Comparison of ENCODE assay signal across 29 cellular contexts in genomic region chr1:183885142-183885735, GRCh38.
DNase-seq lines count a peak whose midpoint lies in the region; ATAC-seq, FAIRE-seq and TF ChIP-seq lines count a peak whose summit lies in the region.
"Had no signal": no experiment of that assay in that cellular context is flagged by ENCODE, and none has a peak within 500 bp of the region (broad histone marks: within the 10 kb centered on the region; RNA-seq: fewer than 3 reads in every experiment).

No MANE protein-coding gene starts in this region.

- no peaks in the 10 kb centered on the region for H3K9me3 Mint-ChIP-seq in mesothelial cell of epicardium
- H3K9me3 Mint-ChIP-seq: activated T-cell treated with anti-CD3 and anti-CD28 coated beads, Interleukin-2, amount 50 U/mL, for 24 hours; memory B cell; stimulated activated memory B cell treated with anti-CD40 and anti-IgM and Interleukin-4, amounts not matched to agents 10 μg/mL and 1 μg/mL and 100 μg/mL, for 72 hours; T-helper 1 cell treated with Interleukin-12 subunit alpha and Interleukin-12 subunit beta and Interleukin-4 antibody, amounts not matched to agents 30 μg/mL and 1 μg/mL, for 36 hours had no signal

- intact Hi-C loops in IMR-90 (cut with micrococcal nuclease) (no loop called here), GM12878 (cut with micrococcal nuclease; ENCODE audit: unreplicated experiment) (no loop called here)

- no peaks in the 10 kb centered on the region for H3K79me2 ChIP-seq in GM12878 (ENCODE audit: control insufficient read depth, insufficient read depth, low read length)

- no peak overlapping the region for H2AK5ac ChIP-seq in IMR-90 (ENCODE audit: low read depth, low read length)

- BruUV-seq in IMR-90 (replicated peaks; lab: Mats Ljungman, UMichigan) (no TSS peak), GM12878 (replicated peaks; lab: Mats Ljungman, UMichigan) (no TSS peak)

- peaks cover 13% of the 10 kb centered on the region for H3K9me1 ChIP-seq in IMR-90 (ENCODE audit: insufficient read depth, low read length)

- H3K9ac ChIP-seq in IMR-90 (ENCODE audit: low read depth, low read length) (no peak overlapping the region), GM12878 (ENCODE audit: control insufficient read depth, insufficient read depth, low read length) (no peak overlapping the region)

- H3K27ac ChIP-seq in IMR-90 (ENCODE audit: insufficient read depth, low read length) = no peak overlapping the region
- H3K27ac ChIP-seq in GM12878 (ENCODE audit: control insufficient read depth, insufficient read depth) = no peak overlapping the region
- H3K27ac ChIP-seq: upper lobe of right lung had no signal

- H3K4ac ChIP-seq in IMR-90 (ENCODE audit: low read depth, low read length) = no peak overlapping the region

- H2AFZ ChIP-seq in IMR-90 (replicated peaks; ENCODE audit: low read length, poor library complexity) (no peak overlapping the region), GM12878 (ENCODE audit: control insufficient read depth, low read depth, low read length) (no peak overlapping the region)

- no peaks in the 10 kb centered on the region; a peak in 1 of 4 replicates for H3K79me1 ChIP-seq in IMR-90 (ENCODE audit: low read depth in 1 of 2, low read length in 2 of 2)

- peaks cover 78% of the 10 kb centered on the region for H3K4me1 Mint-ChIP-seq in mesothelial cell of epicardium
- H3K4me1 Mint-ChIP-seq: memory B cell had no signal

- no peak overlapping the region for H3K4me2 ChIP-seq in IMR-90 (ENCODE audit: low read depth, low read length)
- no peak overlapping the region for H3K4me2 ChIP-seq in GM12878 (ENCODE audit: control insufficient read depth, insufficient read depth)
- H3K4me2 ChIP-seq: smooth muscle cell had no signal

- no peak overlapping the region for H2BK15ac ChIP-seq in IMR-90 (ENCODE audit: low read depth, low read length)

- TF ChIP-seq POLR2A in IMR-90 (IDR thresholded peaks at IDR 0.05; ENCODE audit: low read depth, low read length) (no peak), GM12878 (IDR thresholded peaks at IDR 0.05; ENCODE audit: low read depth, low read length) (no peak)

- H3K27me3 ChIP-seq in IMR-90 (ENCODE audit: control insufficient read depth, insufficient read depth, low read length) = no peaks in the 10 kb centered on the region
- H3K27me3 ChIP-seq in GM12878 (replicated peaks in 1 of 2; ENCODE audit: control insufficient read depth in 2 of 2, insufficient read depth in 2 of 2, low read length in 1 of 2) = no peaks in the 10 kb centered on the region
- H3K27me3 ChIP-seq: heart left ventricle, upper lobe of right lung had no signal

- H3K4me3 ChIP-seq in IMR-90 (ENCODE audit: insufficient read depth, low read depth, low read length) (no peak overlapping the region), GM12878 (no peak overlapping the region)
- H3K4me3 ChIP-seq: heart left ventricle, SK-N-MC, smooth muscle cell, upper lobe of right lung had no signal

- H2BK5ac ChIP-seq in IMR-90 (ENCODE audit: low read depth, low read length, poor library complexity, severe bottlenecking) = no peak overlapping the region

- H3K9me3 ChIP-seq in IMR-90 (ENCODE audit: control insufficient read depth, insufficient read depth, low read length) (no peaks in the 10 kb centered on the region), GM12878 (replicated peaks; ENCODE audit: control insufficient read depth, insufficient read depth, low read length) (no peaks in the 10 kb centered on the region)
- H3K9me3 ChIP-seq: heart left ventricle, upper lobe of right lung had no signal

- SMC1A ChIA-PET in GM12878 (lab: Charles Lee; ENCODE audit: uncharacterized antibody, unreplicated experiment) = no interaction called here

- H4K8ac ChIP-seq in IMR-90 (ENCODE audit: low read depth in 2 of 2, low read length in 2 of 2) = no peak overlapping the region

- no peak overlapping the region for H3K14ac ChIP-seq in IMR-90 (replicated peaks; ENCODE audit: low read depth, low read length)

- H4K20me1 ChIP-seq in IMR-90 (ENCODE audit: insufficient read depth, low read length) (no peaks in the 10 kb centered on the region; the same call in 1 of the 2 replicates), GM12878 (ENCODE audit: control insufficient read depth, insufficient read depth) (no peaks in the 10 kb centered on the region)

- H3K36me3 ChIP-seq in IMR-90 (ENCODE audit: control insufficient read depth, insufficient read depth, low read length) = peaks cover 9% of the 10 kb centered on the region
- peaks cover 16 to 20% of the 10 kb centered on the region in 2 experiments for H3K36me3 ChIP-seq in GM12878 (ENCODE audit: control insufficient read depth in 2 of 2, insufficient read depth in 2 of 2, low read length in 1 of 2)

- ATAC-seq in IMR-90 (ENCODE audit: low read depth) = peak; percentile 25; the same call in 1 of the 2 replicates
- peak; percentile 30; the same call in 1 of the 3 replicates for ATAC-seq in GM12878
- no peak for ATAC-seq in GM18520 (IDR thresholded peaks at IDR 0.05; ENCODE audit: unreplicated experiment)
- ATAC-seq: activated CD4-positive, alpha-beta T cell treated with anti-CD3 and anti-CD28 coated beads for 36 hours; heart left ventricle; left colon; stimulated activated memory B cell treated with anti-CD40 and anti-IgM and Interleukin-4, amounts not matched to agents 10 μg/mL and 1 μg/mL and 100 μg/mL, for 72 hours; upper lobe of right lung had no signal

- RAD21 ChIA-PET in GM12878 (lab: Charles Lee; ENCODE audit: unreplicated experiment) = interaction anchor here (1.1 kb wide), 1 partner anchor 200 kb away, joined by 4 read pairs; no protein-coding TSS in a partner anchor

- H3K36me3 Mint-ChIP-seq in mesothelial cell of epicardium = peaks cover 35% of the 10 kb centered on the region
- H3K36me3 Mint-ChIP-seq: memory B cell had no signal

- peak overlapping the region; percentile 52 for H3K27ac Mint-ChIP-seq in mesothelial cell of epicardium
- H3K27ac Mint-ChIP-seq: activated CD4-positive, alpha-beta T cell treated with anti-CD3 and anti-CD28 coated beads for 36 hours; activated T-cell treated with anti-CD3 and anti-CD28 coated beads, Interleukin-2, amount 50 U/mL, for 24 hours; memory B cell; stimulated activated memory B cell treated with anti-CD40 and anti-IgM and Interleukin-4, amounts not matched to agents 10 μg/mL and 1 μg/mL and 100 μg/mL, for 72 hours; T-helper 1 cell treated with Interleukin-12 subunit alpha and Interleukin-12 subunit beta and Interleukin-4 antibody, amounts not matched to agents 30 μg/mL and 1 μg/mL, for 36 hours had no signal

- in situ Hi-C loops in IMR-90 (cut with MboI; ENCODE audit: low sequenced_read_pairs) (no loop called here), GM12878 (cut with MboI) (no loop called here)

- TF ChIP-seq CTCF in IMR-90 (conservative IDR thresholded peaks at IDR 0.05; ENCODE audit: low read depth, low read length) = no peak
- 0 out of 6 replicates have a peak, but pooled peaks of 1 of the 3 experiments have one; percentile 9 for TF ChIP-seq CTCF in GM12878 (IDR thresholded peaks at IDR 0.05 in 2 of 3, conservative IDR thresholded peaks at IDR 0.05 in 1 of 3; ENCODE audit: control insufficient read depth in 2 of 3, extremely low read depth in 1 of 3, insufficient read depth in 1 of 3, low read depth in 3 of 3, low read length in 3 of 3)
- no peak for TF ChIP-seq CTCF in mesothelial cell of epicardium (IDR thresholded peaks at IDR 0.05; ENCODE audit: unreplicated experiment)

- no peak overlapping the region for H2AK9ac ChIP-seq in IMR-90 (replicated peaks; ENCODE audit: low read depth, low read length, poor library complexity)

- TF ChIP-seq RAD21 in IMR-90 (IDR thresholded peaks at IDR 0.05; ENCODE audit: low read length) (no peak), GM12878 (IDR thresholded peaks at IDR 0.05; ENCODE audit: insufficient read depth, low read depth, low read length) (peak; percentile 26; the same call in 1 of the 2 replicates)

- H3K27me3 Mint-ChIP-seq in mesothelial cell of epicardium (ENCODE audit: low read depth) = no peaks in the 10 kb centered on the region
- H3K27me3 Mint-ChIP-seq: activated CD4-positive, alpha-beta T cell treated with anti-CD3 and anti-CD28 coated beads for 36 hours; activated T-cell treated with anti-CD3 and anti-CD28 coated beads, Interleukin-2, amount 50 U/mL, for 24 hours had no signal

- WGBS in IMR-90 (ENCODE audit: extremely low coverage in 2 of 2, insufficient read length in 1 of 2), 2 experiments = no CpG with 5 or more reads among the region's 1 CpG
- 59% methylated on average over 1 of the region's 1 CpG for WGBS in GM12878 (ENCODE audit: insufficient coverage, insufficient replicate concordance, low lambda C conversion rate, missing lambda C conversion rate)

- no peak overlapping the region for H3K23ac ChIP-seq in IMR-90 (ENCODE audit: low read depth, low read length)

- no peak overlapping the region for H4K91ac ChIP-seq in IMR-90 (ENCODE audit: insufficient read depth, low read depth, low read length)

- H3K4me3 Mint-ChIP-seq in mesothelial cell of epicardium = no peak overlapping the region
- H3K4me3 Mint-ChIP-seq: activated CD4-positive, alpha-beta T cell treated with anti-CD3 and anti-CD28 coated beads for 36 hours; activated T-cell treated with anti-CD3 and anti-CD28 coated beads, Interleukin-2, amount 50 U/mL, for 24 hours; memory B cell; stimulated activated memory B cell treated with anti-CD40 and anti-IgM and Interleukin-4, amounts not matched to agents 10 μg/mL and 1 μg/mL and 100 μg/mL, for 72 hours; T-helper 1 cell treated with Interleukin-12 subunit alpha and Interleukin-12 subunit beta and Interleukin-4 antibody, amounts not matched to agents 30 μg/mL and 1 μg/mL, for 36 hours had no signal

- no peak overlapping the region for H2BK20ac ChIP-seq in IMR-90 (ENCODE audit: low read depth, low read length)

- H3K18ac ChIP-seq in IMR-90 (ENCODE audit: low read depth, low read length) = no peak overlapping the region

- dilution Hi-C loops in IMR-90 (cut with HindIII; ENCODE audit: low sequenced_read_pairs, unreplicated experiment) = no loop called here

- H3K56ac ChIP-seq in IMR-90 (ENCODE audit: extremely low read depth, insufficient read depth, low read length) = no peak overlapping the region

- CTCF ChIA-PET in IMR-90 (lab: Yijun Ruan, JAX) (no interaction called here), GM12878 (lab: Yijun Ruan, JAX) (interaction anchor here (0.7 to 1.4 kb wide), 3 partner anchors 12 to 73 kb away, joined by 3 read pairs; no protein-coding TSS in a partner anchor)

- POLR2A ChIA-PET in IMR-90 (lab: Charles Lee; ENCODE audit: unreplicated experiment) = no interaction called here
- POLR2A ChIA-PET in GM12878 (lab: Charles Lee) = no interaction called here

- H2BK120ac ChIP-seq in IMR-90 (ENCODE audit: low read depth, low read length) = no peak overlapping the region

- FAIRE-seq in GM12878 (lab: Jason Lieb, UNC) = no peak
- FAIRE-seq: endothelial cell of umbilical vein had no signal

- H3K4me1 ChIP-seq in IMR-90 (ENCODE audit: control insufficient read depth, insufficient read depth, low read length) = peaks cover 13% of the 10 kb centered on the region
- peaks cover 21% of the 10 kb centered on the region for H3K4me1 ChIP-seq in GM12878 (ENCODE audit: control insufficient read depth, insufficient read depth, low read length)

- DNase-seq in EH (ENCODE audit: low read depth) (peak; percentile 43), IMR-90 (peak; percentile 44), GM12878 (ENCODE audit: low read depth, low spot score) (no peak), mesothelial cell of epicardium (ENCODE audit: low spot score in 2 of 2, unreplicated experiment in 2 of 2) (no peak), iPS-NIHi7 (ENCODE audit: extremely low spot score) (no peak), NCI-H345 (lab: John Stamatoyannopoulos, UW) (no peak)
- no peak for DNase-seq in effector CD4-positive, alpha-beta T cell
- DNase-seq: activated CD4-positive, alpha-beta T cell treated with anti-CD3 and anti-CD28 coated beads for 36 hours; activated CD8-positive, alpha-beta memory T cell treated with anti-CD3 and anti-CD28 coated beads for 24 hours; activated gamma-delta T cell treated with Interleukin-2 at 50 U/mL for 16 hours; activated T-cell treated with anti-CD3 and anti-CD28 coated beads, Interleukin-2, amount 50 U/mL, for 24 hours; COR-L47; cortex of kidney; DMS79 treated with DMSO at 0.1 percent for 48 hours; heart left ventricle; left colon; NCI-H1092; NCI-H1930; NCI-H748 treated with DMSO at 0.1 percent for 48 hours; nucleus accumbens; stimulated activated CD4-positive, alpha-beta T cell treated with anti-CD3 and anti-CD28 coated beads, Interleukin-2, amount 100 ng/mL, for 48 hours; upper lobe of right lung had no signal

- no peak for TF ChIP-seq EP300 in GM12878 (IDR thresholded peaks at IDR 0.05; ENCODE audit: borderline replicate concordance in 1 of 2, control insufficient read depth in 1 of 2, low read depth in 2 of 2, low read length in 2 of 2)

- H4K5ac ChIP-seq in IMR-90 (ENCODE audit: low read depth, low read length) = no peak overlapping the region

Comparison
In these comparisons a context has a peak if more than half of its experiments do, and no peak if none do; other contexts are left out.
1. DNase-seq: peak in EH (single experiment) and IMR-90 (single experiment); none in GM12878 (single experiment), mesothelial cell of epicardium (0 of 2), iPS-NIHi7 (single experiment), effector CD4-positive, alpha-beta T cell (single experiment) and NCI-H345 (single experiment).